In the genomic region with DNA sequence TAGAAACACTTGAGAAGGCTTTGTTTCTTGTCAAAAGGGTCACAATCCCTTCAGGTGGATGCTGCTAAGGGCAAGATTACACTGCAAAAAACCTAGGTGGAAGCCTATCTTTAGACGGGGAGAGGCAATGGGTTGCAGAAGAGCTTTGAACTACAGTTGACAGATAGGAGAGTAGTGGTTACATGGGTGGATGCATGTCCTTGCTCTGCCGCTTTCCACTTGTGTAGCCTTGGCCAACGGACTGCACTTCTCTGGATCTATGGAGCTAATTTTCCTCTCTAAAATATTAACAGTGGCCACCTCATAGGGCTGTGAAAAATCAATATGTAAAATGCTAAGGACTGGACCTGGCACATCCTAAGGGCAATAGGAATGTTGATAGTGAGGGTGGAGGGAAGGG, we compare ENCODE assay signal across 8 cellular contexts. TPM values are rescaled to one million over a fixed set of nuclear protein-coding genes. Genes with fewer than 3 reads are reported as not detected.
DNase-seq lines count a peak whose midpoint lies in the region; ATAC-seq and TF ChIP-seq lines count a peak whose summit lies in the region.

No MANE protein-coding gene starts in this region.

- no peak for DNase-seq in CD8-positive, alpha-beta memory T cell
- DNase-seq in NAMALWA (ENCODE audit: low spot score) (peak; percentile 56), A172 (ENCODE audit: low spot score) (no peak), NOMO-1 treated with dmso at 0.1 percent for 144 hours (lab: John Stamatoyannopoulos, UW; ENCODE audit: unreplicated experiment) (no peak), NCI-H1436 (lab: John Stamatoyannopoulos, UW) (no peak)

- H3K4me3 ChIP-seq in CD8-positive, alpha-beta memory T cell (ENCODE audit: low read length) = peak overlapping the region; percentile 97
- H3K4me3 ChIP-seq in endocrine pancreas (ENCODE audit: control insufficient read depth, insufficient read depth, low read length) = peak overlapping the region; percentile 91
- H3K4me3 ChIP-seq in neutrophil (ENCODE audit: low read depth in 1 of 2, low read length in 1 of 2) = peak overlapping the region; percentile 76 to 85

- peak overlapping the region; percentile 99 for H3K9ac ChIP-seq in endocrine pancreas (ENCODE audit: control insufficient read depth, insufficient read depth, low read length)

- H3K36me3 ChIP-seq in CD8-positive, alpha-beta memory T cell (ENCODE audit: insufficient read depth, low read length) = peaks cover 6% of the 10 kb centered on the region
- H3K36me3 ChIP-seq in endocrine pancreas (ENCODE audit: control insufficient read depth, insufficient read depth, low read length) (no peaks in the 10 kb centered on the region), neutrophil (no peaks in the 10 kb centered on the region)

- H3K9me3 ChIP-seq in CD8-positive, alpha-beta memory T cell (ENCODE audit: low read length) = no peaks in the 10 kb centered on the region
- H3K9me3 ChIP-seq in endocrine pancreas (ENCODE audit: control insufficient read depth, low read length) = no peaks in the 10 kb centered on the region
- H3K9me3 ChIP-seq in neutrophil = no peaks in the 10 kb centered on the region

- peaks cover 27% of the 10 kb centered on the region for H3K4me1 ChIP-seq in CD8-positive, alpha-beta memory T cell (ENCODE audit: insufficient read depth, low read length)
- H3K4me1 ChIP-seq in endocrine pancreas (ENCODE audit: control insufficient read depth, insufficient read depth, low read length) (peaks cover 7% of the 10 kb centered on the region), neutrophil (ENCODE audit: control insufficient read depth in 1 of 2, insufficient read depth in 1 of 2, low read depth in 1 of 2, low read length in 1 of 2) (peaks cover 32 to 36% of the 10 kb centered on the region in 2 experiments)

- H3K9me3 Mint-ChIP-seq in CD8-positive, alpha-beta memory T cell = no peaks in the 10 kb centered on the region

- H3K36me3 Mint-ChIP-seq in CD8-positive, alpha-beta memory T cell = peaks cover 0 to 30% (median 0%) of the 10 kb centered on the region in 3 donors

- peak overlapping the region; percentile 87 to 98 (median 97) for H3K4me3 Mint-ChIP-seq in CD8-positive, alpha-beta memory T cell

- CTCF ChIA-PET in CD8-positive, alpha-beta memory T cell (lab: Charles Lee) = no interaction called here

- H3K4me1 Mint-ChIP-seq in CD8-positive, alpha-beta memory T cell = peaks cover 46 to 65% (median 53%) of the 10 kb centered on the region in 3 donors

- peak overlapping the region; percentile 91 for H3K27ac ChIP-seq in CD8-positive, alpha-beta memory T cell (ENCODE audit: low read depth, low read length)
- H3K27ac ChIP-seq in neutrophil = peak overlapping the region; percentile 91

- H3K27ac Mint-ChIP-seq in CD8-positive, alpha-beta memory T cell = peak overlapping the region; percentile 89 to 100 (median 100)

- TF ChIP-seq CTCF in neutrophil (IDR thresholded peaks at IDR 0.05) = no peak

- POLR2A ChIA-PET in CD8-positive, alpha-beta memory T cell (lab: Charles Lee) = no interaction called here

- no peaks in the 10 kb centered on the region for H3K27me3 ChIP-seq in CD8-positive, alpha-beta memory T cell (ENCODE audit: insufficient read depth, low read length, poor library complexity, severe bottlenecking)
- no peaks in the 10 kb centered on the region for H3K27me3 ChIP-seq in endocrine pancreas (ENCODE audit: control insufficient read depth, insufficient read depth, low read length)
- H3K27me3 ChIP-seq in neutrophil = no peaks in the 10 kb centered on the region

- no peak for ATAC-seq in GM18861 (IDR thresholded peaks at IDR 0.05; ENCODE audit: unreplicated experiment)

- no peaks in the 10 kb centered on the region for H3K27me3 Mint-ChIP-seq in CD8-positive, alpha-beta memory T cell

RNA-seq across cellular contexts. Expression of a gene that starts 1.0 kb away (rescaled TPM):
- 10 to 100 TPM; 18.5 to 23.5 TPM for total RNA-seq in CD8-positive, alpha-beta memory T cell
- polyA plus RNA-seq in CD8-positive, alpha-beta memory T cell = 52.1 TPM
- 34.9 and 45.9 TPM in 2 replicates for total RNA-seq in A172 (2014; rRNA removed; shearing (Covaris generic))

RNA-seq across cellular contexts. Expression of a gene that starts 1.4 kb away (rescaled TPM):
- total RNA-seq in CD8-positive, alpha-beta memory T cell = 10 to 100 TPM; 48.5 to 52.3 TPM
- 49.5 TPM for polyA plus RNA-seq in CD8-positive, alpha-beta memory T cell
- total RNA-seq in A172 (2014; rRNA removed; shearing (Covaris generic)) = 33.5 and 36.7 TPM in 2 replicates

RNA-seq across cellular contexts. Expression of a gene that starts 22.3 kb away (rescaled TPM):
- total RNA-seq in CD8-positive, alpha-beta memory T cell = 1 to 10 TPM; 2.6 to 3.8 TPM
- polyA plus RNA-seq in CD8-positive, alpha-beta memory T cell = 3.7 TPM
- total RNA-seq in A172 (2014; rRNA removed; shearing (Covaris generic)) = 0.98 and 2.1 TPM in 2 replicates

RNA-seq across cellular contexts. Expression of a gene that starts 28.6 kb away (rescaled TPM):
- total RNA-seq in CD8-positive, alpha-beta memory T cell = under 1 TPM; 0.66 to 0.91 TPM
- 11.1 TPM for polyA plus RNA-seq in CD8-positive, alpha-beta memory T cell
- 1.4 and 2.6 TPM in 2 replicates for total RNA-seq in A172 (2014; rRNA removed; shearing (Covaris generic))

RNA-seq across cellular contexts. Expression of a gene that starts 34.7 kb away (rescaled TPM):
- total RNA-seq in CD8-positive, alpha-beta memory T cell = 1 to 10 TPM; 8.5 to 9.7 TPM
- polyA plus RNA-seq in CD8-positive, alpha-beta memory T cell = 15.4 TPM
- 4.5 and 13.5 TPM in 2 replicates for total RNA-seq in A172 (2014; rRNA removed; shearing (Covaris generic))
